ENCODE assay signal across 12 cellular contexts in genomic region chr2:101047075-101047766, GRCh38. TPM values are rescaled to one million over a fixed set of nuclear protein-coding genes. Genes with fewer than 3 reads are reported as not detected.
A peak's percentile ranks its signal among the peaks of the same experiment; 100 is the strongest.
DNase-seq lines count a peak whose midpoint lies in the region; ATAC-seq and TF ChIP-seq lines count a peak whose summit lies in the region.
"Had no signal": no experiment of that assay in that cellular context is flagged by ENCODE, and none has a peak within 500 bp of the region (broad histone marks: within the 10 kb centered on the region; RNA-seq: fewer than 3 reads in every experiment).

No MANE protein-coding gene starts in this region.

- TF ChIP-seq CTCF in RWPE2 (IDR thresholded peaks at IDR 0.05; ENCODE audit: poor library complexity, severe bottlenecking) = no peak
- TF ChIP-seq CTCF in fibroblast of the aortic adventitia (IDR thresholded peaks at IDR 0.05; ENCODE audit: insufficient read depth, low read length) = no peak
- TF ChIP-seq CTCF in tibial nerve (IDR thresholded peaks at IDR 0.05) = no peak

- H3K18ac ChIP-seq in trophoblast cell (ENCODE audit: low read length) = no peak overlapping the region

- no peak overlapping the region for H2AK5ac ChIP-seq in trophoblast cell (ENCODE audit: low read length)

- no peak overlapping the region for H4K8ac ChIP-seq in trophoblast cell (ENCODE audit: low read depth, low read length)

- TF ChIP-seq POLR2A in tibial nerve (IDR thresholded peaks at IDR 0.05) = no peak

- no peak overlapping the region for H3K4me2 ChIP-seq in trophoblast cell (ENCODE audit: low read length)

- no peak overlapping the region for H4K91ac ChIP-seq in trophoblast cell (ENCODE audit: low read depth, low read length)

- H3K9me3 ChIP-seq in RWPE2 (ENCODE audit: severe bottlenecking) (no peaks in the 10 kb centered on the region), trophoblast cell (ENCODE audit: insufficient read depth, low read depth, low read length) (no peaks in the 10 kb centered on the region), tibial nerve (no peaks in the 10 kb centered on the region)
- H3K9me3 ChIP-seq: Peyer's patch had no signal

- H2BK120ac ChIP-seq in trophoblast cell (ENCODE audit: insufficient read depth, low read length, poor library complexity) = no peak overlapping the region

- H3K4me3 ChIP-seq in RWPE2 (ENCODE audit: severe bottlenecking) (no peak overlapping the region), fibroblast of the aortic adventitia (ENCODE audit: low read depth, low read length) (no peak overlapping the region), trophoblast cell (ENCODE audit: low read depth, low read length) (no peak overlapping the region), tibial nerve (no peak overlapping the region)
- H3K4me3 ChIP-seq: Peyer's patch had no signal

- H3K79me2 ChIP-seq in trophoblast cell (ENCODE audit: control insufficient read depth, insufficient read depth, low read length, poor library complexity) = no peaks in the 10 kb centered on the region

- H2BK12ac ChIP-seq in trophoblast cell (ENCODE audit: low read length) = no peak overlapping the region

- H3K4me1 ChIP-seq in RWPE2 (ENCODE audit: insufficient read depth, poor library complexity, severe bottlenecking) (peaks cover 15% of the 10 kb centered on the region), trophoblast cell (ENCODE audit: control insufficient read depth in 1 of 2, insufficient read depth in 2 of 2, low read length in 2 of 2) (no peaks in the 10 kb centered on the region), tibial nerve (peaks cover 0 to 14% (median 3%) of the 10 kb centered on the region in 4 donors)
- H3K4me1 ChIP-seq: Peyer's patch had no signal

- no peak overlapping the region for H3K4ac ChIP-seq in trophoblast cell (ENCODE audit: low read depth, low read length)

- TF ChIP-seq EP300 in tibial nerve (IDR thresholded peaks at IDR 0.05) = no peak

- H3K27me3 ChIP-seq in RWPE2 (ENCODE audit: insufficient read depth, poor library complexity, severe bottlenecking) (no peaks in the 10 kb centered on the region), trophoblast cell (ENCODE audit: insufficient read depth, low read length) (no peaks in the 10 kb centered on the region), tibial nerve (no peaks in the 10 kb centered on the region)
- H3K27me3 ChIP-seq: Peyer's patch had no signal

- H3K36me3 ChIP-seq in RWPE2 (ENCODE audit: low read depth) (peaks cover 50% of the 10 kb centered on the region), trophoblast cell (ENCODE audit: control insufficient read depth in 1 of 2, insufficient read depth in 2 of 2, low read length in 2 of 2) (peaks cover 0 to 2% of the 10 kb centered on the region in 2 experiments), tibial nerve (peaks cover 0 to 42% (median 0%) of the 10 kb centered on the region in 3 donors)

- H4K12ac ChIP-seq in trophoblast cell (ENCODE audit: low read depth, low read length) = no peak overlapping the region

- H3K14ac ChIP-seq in trophoblast cell (ENCODE audit: low read length) = no peak overlapping the region

- peak overlapping the region; percentile 57 for H2AFZ ChIP-seq in trophoblast cell (ENCODE audit: insufficient read depth, low read length, poor library complexity)

- WGBS in trophoblast cell (ENCODE audit: extremely low coverage, insufficient coverage, insufficient read length) = no CpG with 5 or more reads among the region's 12 CpGs
- 59 to 71% methylated on average over 12 of the region's 12 CpGs for WGBS in tibial nerve, 2 donors

- H3K27ac ChIP-seq in RWPE2 (ENCODE audit: poor library complexity, severe bottlenecking) (peak overlapping the region; percentile 43), trophoblast cell (ENCODE audit: low read depth, low read length) (no peak overlapping the region), tibial nerve (no peak overlapping the region)
- H3K27ac ChIP-seq: Peyer's patch had no signal

- no peaks in the 10 kb centered on the region for H3K79me1 ChIP-seq in trophoblast cell (ENCODE audit: low read length)

- DNase-seq in HK-2 (ENCODE audit: unreplicated experiment) (peak; percentile 56), RWPE2 (ENCODE audit: low spot score) (no peak), fibroblast of the aortic adventitia (ENCODE audit: low read depth) (peak; percentile 29), trophoblast cell (peak; percentile 16 to 65), DMS153 treated with DMSO at 0.1 percent for 48 hours (lab: John Stamatoyannopoulos, UW; ENCODE audit: unreplicated experiment) (no peak), tibial nerve (ENCODE audit: low spot score in 2 of 2) (no peak)
- DNase-seq: activated gamma-delta T cell treated with Interleukin-2 at 50 U/mL for 16 hours; NCI-H187 treated with DMSO at 0.1 percent for 48 hours; stimulated activated CD4-positive, alpha-beta T cell treated with anti-CD3 and anti-CD28 coated beads, Interleukin-1b, Interleukin-23, amount 100 ng/mL, for 48 hours; stimulated activated naive CD4-positive, alpha-beta T cell treated with Interleukin-2 at 50 U/mL for 16 hours had no signal

- no peak overlapping the region for H3K23ac ChIP-seq in trophoblast cell (ENCODE audit: low read length)

- H2BK5ac ChIP-seq in trophoblast cell (ENCODE audit: low read depth, low read length, poor library complexity) = no peak overlapping the region

- H3K9ac ChIP-seq in trophoblast cell (ENCODE audit: low read length) = no peak overlapping the region

- ATAC-seq in RWPE2 (ENCODE audit: low read depth) = peak; percentile 99
- ATAC-seq in GM18502 (IDR thresholded peaks at IDR 0.05; ENCODE audit: poor library complexity, unreplicated experiment) = no peak

RNA-seq across cellular contexts. Expression of gene RPL31, which starts 45.1 kb away (rescaled TPM):
- total RNA-seq in fibroblast of the aortic adventitia (ENCODE audit: low replicate concordance) (639 and 1,869 TPM in 2 replicates), tibial nerve (1,000 to 10,000 TPM; 1,010 to 1,120 (median 1,024) TPM)
- 1,205 and 1,283 TPM in 2 replicates for polyA plus RNA-seq in trophoblast cell (2013)

Comparison
In these comparisons a context has a peak if more than half of its experiments do, and no peak if none do; other contexts are left out.
1. DNase-seq: peak in HK-2 (single experiment), fibroblast of the aortic adventitia (single experiment) and trophoblast cell (2 of 2); none in RWPE2 (single experiment), DMS153 treated with DMSO at 0.1 percent for 48 hours (single experiment) and tibial nerve (0 of 2).